14 cellular contexts compared by ENCODE assay signal in the genomic region with DNA sequence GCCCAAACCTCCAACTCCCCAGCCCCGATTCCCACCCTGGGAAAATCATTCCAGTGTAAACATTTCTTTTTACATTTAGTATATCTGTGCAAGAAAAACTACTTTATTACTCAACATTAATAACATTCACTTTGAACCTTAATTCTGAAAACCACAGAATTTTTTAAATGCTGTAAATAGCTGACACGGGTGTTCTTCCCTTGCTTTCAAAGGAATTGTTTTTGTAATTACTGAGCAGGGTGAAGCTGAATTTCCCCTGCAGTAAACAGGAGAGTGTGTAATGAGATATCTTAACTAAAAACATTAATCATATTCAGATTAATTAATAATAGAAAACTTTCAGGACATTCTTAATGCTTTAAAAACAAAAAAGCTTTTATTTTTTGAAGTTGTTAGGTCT.
A peak's percentile ranks its signal among the peaks of the same experiment; 100 is the strongest.
DNase-seq lines count a peak whose midpoint lies in the region; FAIRE-seq and TF ChIP-seq lines count a peak whose summit lies in the region.
"Had no signal": no experiment of that assay in that cellular context is flagged by ENCODE, and none has a peak within 500 bp of the region (broad histone marks: within the 10 kb centered on the region; RNA-seq: fewer than 3 reads in every experiment).

No MANE protein-coding gene starts in this region.

- in situ Hi-C loops in GM23248 (cut with MboI) = no loop called here

- peak overlapping the region; percentile 74 for H2AFZ ChIP-seq in GM23248

- H4K20me1 ChIP-seq in GM23248 (ENCODE audit: insufficient read depth) = no peaks in the 10 kb centered on the region

- WGBS in GM23248 (ENCODE audit: low coverage in 1 of 2, low lambda C conversion rate in 2 of 2, missing lambda C conversion rate in 2 of 2), 2 experiments = 32 to 40% methylated on average over 2 of the region's 2 CpGs
- WGBS in small intestine, 3 donors = 59 to 77% (median 66%) methylated on average over 2 of the region's 2 CpGs

- H3K9me2 ChIP-seq in GM23248 (ENCODE audit: insufficient read depth) = no peaks in the 10 kb centered on the region

- H3K36me3 ChIP-seq in GM23248 (ENCODE audit: low read depth) (no peaks in the 10 kb centered on the region), small intestine (ENCODE audit: control insufficient read depth in 2 of 2, insufficient read depth in 2 of 2, low read length in 2 of 2) (no peaks in the 10 kb centered on the region)
- H3K36me3 ChIP-seq: Peyer's patch had no signal

- DNase-seq in GM23248 (peak; percentile 17), amniotic epithelial cell (ENCODE audit: low read depth) (peak; percentile 57), iris pigment epithelial cell (ENCODE audit: low read depth) (peak; percentile 24), renal cortical epithelial cell (ENCODE audit: low read depth) (peak; percentile 64), coronary artery (ENCODE audit: low spot score) (no peak), dermis blood vessel endothelial cell (no peak), AG08396 (ENCODE audit: low spot score) (no peak), small intestine (no peak)
- DNase-seq: central memory CD4-positive, alpha-beta T cell; NCI-H1930; Peyer's patch had no signal

- H3K79me2 ChIP-seq in GM23248 (ENCODE audit: insufficient read depth) = no peaks in the 10 kb centered on the region

- peak overlapping the region; percentile 74 for H3K4me2 ChIP-seq in GM23248 (ENCODE audit: unreplicated experiment)

- peak overlapping the region; percentile 57 for H3K4me3 ChIP-seq in GM23248
- no peak overlapping the region for H3K4me3 ChIP-seq in coronary artery
- no peak overlapping the region for H3K4me3 ChIP-seq in small intestine (ENCODE audit: low read depth in 1 of 2, low read length in 2 of 2)
- H3K4me3 ChIP-seq: Peyer's patch had no signal

- H3K9ac ChIP-seq in GM23248 = peak overlapping the region; percentile 24

- FAIRE-seq in small intestine (lab: Jason Lieb, UNC) = no peak
- FAIRE-seq: GM19239, HTR-8/SVneo, TTC549 had no signal

- H3F3A ChIP-seq in GM23248 (ENCODE audit: insufficient read depth) = peaks cover 22% of the 10 kb centered on the region

- H3K27ac ChIP-seq in GM23248 (peak overlapping the region; percentile 62), coronary artery (peak overlapping the region in 1 of 2 donors; percentile 65), small intestine (ENCODE audit: low read depth in 1 of 2, low read length in 1 of 2) (peak overlapping the region in 1 of 2 donors; percentile 43)

- H3K4me1 ChIP-seq in GM23248 (ENCODE audit: insufficient read depth) (peaks cover 26% of the 10 kb centered on the region), small intestine (ENCODE audit: control insufficient read depth in 2 of 2, insufficient read depth in 1 of 2, low read depth in 1 of 2, low read length in 1 of 2) (no peaks in the 10 kb centered on the region)
- H3K4me1 ChIP-seq: Peyer's patch had no signal

- TF ChIP-seq CTCF in coronary artery (IDR thresholded peaks at IDR 0.05) = no peak

- H3K27me3 ChIP-seq in GM23248 (replicated peaks; ENCODE audit: insufficient read depth) = no peaks in the 10 kb centered on the region
- no peaks in the 10 kb centered on the region for H3K27me3 ChIP-seq in small intestine (ENCODE audit: control insufficient read depth in 2 of 2, insufficient read depth in 2 of 2, low read length in 2 of 2)
- H3K27me3 ChIP-seq: Peyer's patch had no signal

- no peaks in the 10 kb centered on the region for H3K9me3 ChIP-seq in GM23248 (ENCODE audit: low read depth)
- H3K9me3 ChIP-seq in small intestine (ENCODE audit: control insufficient read depth, low read depth) = no peaks in the 10 kb centered on the region
- H3K9me3 ChIP-seq: Peyer's patch had no signal

Comparison
In these comparisons a context has a peak if more than half of its experiments do, and no peak if none do; other contexts are left out.
1. DNase-seq: peak in GM23248 (single experiment), amniotic epithelial cell (single experiment), iris pigment epithelial cell (single experiment) and renal cortical epithelial cell (single experiment); none in coronary artery (single experiment), dermis blood vessel endothelial cell (single experiment), AG08396 (single experiment) and small intestine (single experiment).